In genomic region chr6:107968081-107968480, GRCh38 we compare ENCODE assay signal across 2 cellular contexts.
A peak's percentile ranks its signal among the peaks of the same experiment; 100 is the strongest.
TF ChIP-seq lines count a peak whose summit lies in the region.

No MANE protein-coding gene starts in this region.

TF ChIP-seq in HepG2, 621 proteins besides CTCF, POLR2A, EP300 and RAD21:
- TF ChIP-seq ZNF7 (CRISPR knock-in tag; IDR thresholded peaks at IDR 0.05) (peak; percentile 70; the same call in 1 of the 2 replicates), ZNF282 (IDR thresholded peaks at IDR 0.05; ENCODE audit: partially characterized antibody) (no peak)

TF ChIP-seq in K562, 482 proteins besides CTCF, POLR2A, EP300 and RAD21:
- no peak for TF ChIP-seq SAFB2 (IDR thresholded peaks at IDR 0.05; ENCODE audit: borderline replicate concordance, low read depth, low read length, severe bottlenecking)
- no peak for TF ChIP-seq SPI1 (IDR thresholded peaks at IDR 0.05; ENCODE audit: borderline replicate concordance, low read depth, low read length)
